In genomic region chr9:70409280-70409679, GRCh38 we compare ENCODE assay signal across 14 cellular contexts. TPM values are rescaled to one million over a fixed set of nuclear protein-coding genes. Genes with fewer than 3 reads are reported as not detected.
DNase-seq lines count a peak whose midpoint lies in the region; TF ChIP-seq lines count a peak whose summit lies in the region.
"Had no signal": no experiment of that assay in that cellular context is flagged by ENCODE, and none has a peak within 500 bp of the region (broad histone marks: within the 10 kb centered on the region; RNA-seq: fewer than 3 reads in every experiment).

No MANE protein-coding gene starts in this region.

- no peak for DNase-seq in breast epithelium (ENCODE audit: low spot score in 2 of 2)
- no peak for DNase-seq in MCF 10A (ENCODE audit: unreplicated experiment)
- no peak for DNase-seq in chondrocyte (ENCODE audit: low spot score)
- peak; percentile 44 for DNase-seq in myocyte (ENCODE audit: low read depth)
- no peak for DNase-seq in tibial nerve (ENCODE audit: low spot score in 2 of 2)
- no peak for DNase-seq in A172 (ENCODE audit: low spot score)
- DNase-seq in G401 (ENCODE audit: low spot score), result no peak
- DNase-seq in activated gamma-delta T cell (lab: John Stamatoyannopoulos, UW), result no peak
- DNase-seq: activated B cell treated with CpG ODN at 0.5 μM for 24 hours, immature natural killer cell, NCI-H2171 treated with DMSO at 0.1 percent for 48 hours had no signal

- H3K9me3 ChIP-seq in breast epithelium, result no peaks in the 10 kb centered on the region
- no peaks in the 10 kb centered on the region for H3K9me3 ChIP-seq in tibial nerve

- POLR2A ChIA-PET in MCF 10A (lab: Yijun Ruan, JAX), result interaction anchor here (1.0 to 2.3 kb wide), 2 partner anchors 8 to 70 kb away, joined by 4 to 19 read pairs; no protein-coding TSS in a partner anchor

- TF ChIP-seq CTCF in breast epithelium (IDR thresholded peaks at IDR 0.05) (no peak), MCF 10A (IDR thresholded peaks at IDR 0.05; ENCODE audit: unreplicated experiment) (no peak), chondrocyte (IDR thresholded peaks at IDR 0.05) (no peak), tibial nerve (IDR thresholded peaks at IDR 0.05) (no peak)

- no peaks in the 10 kb centered on the region for H3K27me3 ChIP-seq in breast epithelium
- H3K27me3 ChIP-seq in tibial nerve, result no peaks in the 10 kb centered on the region

- H3K4me3 Mint-ChIP-seq in MCF 10A (ENCODE audit: unreplicated experiment), result no peak overlapping the region
- H3K4me3 Mint-ChIP-seq in chondrocyte (ENCODE audit: unreplicated experiment), result no peak overlapping the region
- H3K4me3 Mint-ChIP-seq: activated B cell treated with CpG ODN at 0.5 μM for 24 hours, GM23338 had no signal

- peaks cover 6% of the 10 kb centered on the region for H3K36me3 Mint-ChIP-seq in MCF 10A (ENCODE audit: insufficient read depth, unreplicated experiment)
- H3K36me3 Mint-ChIP-seq in chondrocyte (ENCODE audit: low read depth), result peaks cover 8% of the 10 kb centered on the region
- H3K36me3 Mint-ChIP-seq: immature natural killer cell had no signal

- TF ChIP-seq POLR2A in breast epithelium (IDR thresholded peaks at IDR 0.05) (no peak), tibial nerve (IDR thresholded peaks at IDR 0.05) (no peak)

- H3K27ac Mint-ChIP-seq in MCF 10A (ENCODE audit: low read depth, unreplicated experiment), result no peak overlapping the region
- peak overlapping the region; percentile 27 for H3K27ac Mint-ChIP-seq in chondrocyte (ENCODE audit: unreplicated experiment)
- H3K27ac Mint-ChIP-seq: GM23338 had no signal

- H3K36me3 ChIP-seq in breast epithelium, result no peaks in the 10 kb centered on the region
- peaks cover 0 to 25% (median 0%) of the 10 kb centered on the region in 3 donors for H3K36me3 ChIP-seq in tibial nerve

- TF ChIP-seq EP300 in tibial nerve (IDR thresholded peaks at IDR 0.05), result peak in 1 of 2 donors; percentile 3

- H3K27ac ChIP-seq in breast epithelium (peak overlapping the region; percentile 98 to 100), tibial nerve (peak overlapping the region; percentile 100)

- H3K4me3 ChIP-seq in breast epithelium (peak overlapping the region; percentile 79 to 98 (median 98)), tibial nerve (peak overlapping the region; percentile 90 to 96 (median 95))
- H3K4me3 ChIP-seq: GM23338 had no signal

- intact Hi-C loops in breast epithelium (cut with DNase I; ENCODE audit: low total_unique reads) (no loop called here), MCF 10A (cut with micrococcal nuclease) (no loop called here)

- 66 to 80% methylated on average over 3 of the region's 3 CpGs for WGBS in tibial nerve, 2 donors

- H3K4me1 Mint-ChIP-seq in MCF 10A (ENCODE audit: insufficient read depth, unreplicated experiment) (peaks cover 25% of the 10 kb centered on the region), chondrocyte (ENCODE audit: low read depth) (peaks cover 70% of the 10 kb centered on the region)

- no peaks in the 10 kb centered on the region for H3K9me3 Mint-ChIP-seq in MCF 10A (ENCODE audit: unreplicated experiment)
- H3K9me3 Mint-ChIP-seq in chondrocyte (ENCODE audit: low read depth), result no peaks in the 10 kb centered on the region
- H3K9me3 Mint-ChIP-seq: activated B cell treated with CpG ODN at 0.5 μM for 24 hours; activated T-helper 1 cell treated with anti-CD3 and anti-CD28 coated beads, Interleukin-12 subunit alpha, Interleukin-12 subunit beta, Interleukin-2, Interleukin-4 antibody, amounts not matched to agents 30 ng/mL and 10 ng/mL and 1 ng/mL, durations not matched to agents 14 hours and 24 hours and 36 hours; central memory CD8-positive, alpha-beta T cell; GM23338; immature natural killer cell had no signal

- peaks cover 0 to 26% of the 10 kb centered on the region in 2 donors for H3K4me1 ChIP-seq in breast epithelium
- H3K4me1 ChIP-seq in tibial nerve, result peaks cover 0 to 52% (median 40%) of the 10 kb centered on the region in 4 donors

- no TSS peak for BruUV-seq in MCF 10A (replicated peaks; lab: Mats Ljungman, UMichigan)

- in situ Hi-C loops in G401 (cut with HindIII; ENCODE audit: low sequenced_read_pairs), result no loop called here

- CTCF ChIA-PET in MCF 10A (lab: Yijun Ruan, JAX), result interaction anchor here (0.6 to 1.6 kb wide), 2 partner anchors 193 to 441 kb away, joined by 3 to 8 read pairs; no protein-coding TSS in a partner anchor

- H3K27me3 Mint-ChIP-seq in MCF 10A (ENCODE audit: insufficient read depth, unreplicated experiment) (no peaks in the 10 kb centered on the region), chondrocyte (ENCODE audit: low read depth) (no peaks in the 10 kb centered on the region)
- H3K27me3 Mint-ChIP-seq: activated B cell treated with CpG ODN at 0.5 μM for 24 hours; central memory CD8-positive, alpha-beta T cell had no signal

RNA-seq across cellular contexts. Expression of gene KLF9, which starts 5.2 kb away (rescaled TPM):
- total RNA-seq in breast epithelium (100 to 1,000 TPM; 129 to 223 (median 206) TPM), MCF 10A (2022) (5.9 and 8.9 TPM in 2 replicates), chondrocyte (29.8 to 32.7 TPM (median 31.0 TPM) in 3 replicates), myocyte (29.8 and 30.6 TPM in 2 replicates), tibial nerve (100 to 1,000 TPM; 286 to 387 (median 351) TPM)
- polyA plus RNA-seq in myocyte (2012), result 5.1 TPM
- 0.81 and 1.1 TPM in 2 replicates for total RNA-seq in A172 (2014; rRNA removed; shearing (Covaris generic))
- 6.5 and 12.3 TPM in 2 replicates for total RNA-seq in G401 (2014; rRNA removed; shearing (Covaris generic))
